14 cellular contexts compared by ENCODE assay signal in the genomic region with DNA sequence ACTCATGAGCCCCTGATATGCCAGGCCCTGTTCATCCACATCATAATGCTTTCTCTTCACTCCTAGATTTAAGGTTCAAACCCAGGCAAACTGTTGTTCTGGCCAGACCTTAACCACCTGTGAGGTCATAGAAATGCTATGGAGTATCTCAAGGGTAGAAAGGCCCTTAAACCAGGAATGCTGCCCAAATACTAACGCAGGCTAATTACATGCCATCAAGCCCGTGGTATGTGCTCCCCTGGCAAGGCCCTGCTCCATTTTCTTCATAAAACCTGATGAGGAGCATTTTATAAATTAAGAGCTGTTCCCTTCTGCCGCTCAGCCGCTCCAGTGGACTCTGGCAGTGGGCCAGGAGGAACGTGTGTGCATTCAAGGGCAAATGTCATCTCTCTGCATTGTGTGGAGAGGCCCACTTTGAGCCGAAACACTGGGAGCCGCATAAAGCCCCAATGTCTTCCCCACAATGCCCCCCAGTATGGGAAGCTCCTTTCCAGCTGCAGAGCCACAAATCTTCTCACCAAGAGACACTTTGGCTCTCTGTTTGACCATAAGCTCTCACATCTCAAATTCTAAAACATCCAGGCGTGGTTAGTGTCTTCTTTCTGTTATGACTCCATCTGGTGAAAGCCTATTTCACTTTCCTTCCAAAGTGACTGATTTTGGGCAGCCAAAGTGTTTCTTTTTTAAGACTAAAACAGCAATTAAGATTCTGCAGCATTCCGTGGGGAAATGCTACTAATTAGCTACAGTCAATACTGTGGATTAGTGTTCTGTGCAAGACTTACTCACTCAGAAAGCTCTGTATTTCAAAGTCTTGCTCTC.
A peak's percentile ranks its signal among the peaks of the same experiment; 100 is the strongest.
DNase-seq lines count a peak whose midpoint lies in the region; ATAC-seq, FAIRE-seq and TF ChIP-seq lines count a peak whose summit lies in the region.
"Had no signal": no experiment of that assay in that cellular context is flagged by ENCODE, and none has a peak within 500 bp of the region (broad histone marks: within the 10 kb centered on the region; RNA-seq: fewer than 3 reads in every experiment).

No MANE protein-coding gene starts in this region.

- no peaks in the 10 kb centered on the region for H4K20me1 ChIP-seq in H1 (replicated peaks in 1 of 2; ENCODE audit: control insufficient read depth in 1 of 2, insufficient read depth in 2 of 2, low read length in 2 of 2)

- H3K9ac ChIP-seq in H1 (replicated peaks in 1 of 4; ENCODE audit: extremely low read depth in 1 of 4, low read depth in 3 of 4, low read length in 3 of 4) = no peak overlapping the region

- POLR2A ChIA-PET in H1 (lab: Charles Lee; ENCODE audit: partially characterized antibody) = interaction anchor here (1.0 kb wide), 1 partner anchor 11 kb away, joined by 3 read pairs; no protein-coding TSS in a partner anchor

- peak; percentile 3 for DNase-seq in NCI-H748 (lab: John Stamatoyannopoulos, UW; ENCODE audit: unreplicated experiment)
- no peak for DNase-seq in NCI-H748 treated with DMSO at 0.1 percent for 48 hours (lab: John Stamatoyannopoulos, UW)
- no peak for DNase-seq in H1 (ENCODE audit: low read depth in 1 of 2, low spot score in 2 of 2)
- peak; percentile 52 for DNase-seq in lower lobe of right lung
- peak; percentile 41 to 51 for DNase-seq in thyroid gland
- DNase-seq in foreskin fibroblast = no peak
- no peak for DNase-seq in NCI-H1930 (lab: John Stamatoyannopoulos, UW)
- DNase-seq: activated CD8-positive, alpha-beta memory T cell treated with anti-CD3 and anti-CD28 coated beads, Interleukin-2, amount 10 ng/mL, durations not matched to agents 7 days and 5 days; activated naive CD8-positive, alpha-beta T cell treated with anti-CD3 and anti-CD28 coated beads, Interleukin-2, amount 10 ng/mL, durations not matched to agents 7 days and 5 days; DND-41; effector CD8-positive, alpha-beta T cell; naive thymus-derived CD4-positive, alpha-beta T cell had no signal

- H4K8ac ChIP-seq in H1 (ENCODE audit: extremely low read depth, insufficient read depth, low read length) = no peak overlapping the region

- no peak overlapping the region for H2BK12ac ChIP-seq in H1 (ENCODE audit: low read depth, low read length)

- no peak for FAIRE-seq in H1 (lab: Jason Lieb, UNC)

- no peak overlapping the region for H4K91ac ChIP-seq in H1 (replicated peaks; ENCODE audit: insufficient read length, low read length)

- H3K4me3 ChIP-seq in H1 (ENCODE audit: extremely low read depth in 1 of 4, insufficient read depth in 2 of 4, low read depth in 3 of 4, low read length in 4 of 4) (no peak overlapping the region), lower lobe of right lung (no peak overlapping the region), thyroid gland (replicated peaks in 1 of 3) (no peak overlapping the region), foreskin fibroblast (ENCODE audit: low read depth in 1 of 2, low read length in 2 of 2) (no peak overlapping the region)

- no peak overlapping the region for H3K56ac ChIP-seq in H1 (replicated peaks; ENCODE audit: insufficient read length, low read depth, low read length)

- ATAC-seq in lower lobe of right lung (peak; percentile 67 to 84), HG02798 (IDR thresholded peaks at IDR 0.05; ENCODE audit: poor library complexity, unreplicated experiment) (no peak)
- ATAC-seq: activated CD8-positive, alpha-beta memory T cell treated with anti-CD3 and anti-CD28 coated beads, Interleukin-2, amount 10 ng/mL, durations not matched to agents 7 days and 5 days; naive thymus-derived CD4-positive, alpha-beta T cell; stimulated activated effector memory CD8-positive, alpha-beta T cell treated with anti-CD3 and anti-CD28 coated beads, Interleukin-12 subunit alpha, Interleukin-12 subunit beta, amount 100 ng/mL, for 72 hours had no signal

- H3K36me3 ChIP-seq in H1 (ENCODE audit: control insufficient read depth in 2 of 4, insufficient read depth in 4 of 4, low read length in 3 of 4) (no peaks in the 10 kb centered on the region), lower lobe of right lung (no peaks in the 10 kb centered on the region), thyroid gland (no peaks in the 10 kb centered on the region)

- WGBS in H1 (ENCODE audit: extremely low coverage in 1 of 2, insufficient coverage in 1 of 2, insufficient read length in 1 of 2, insufficient replicate concordance in 2 of 2, low coverage in 1 of 2, low lambda C conversion rate in 2 of 2, missing lambda C conversion rate in 1 of 2), 2 experiments = 91% methylated on average over 9 of the region's 9 CpGs; no CpG with 5 or more reads in 1 of the 2 experiments
- 43 to 45% methylated on average over 9 of the region's 9 CpGs for WGBS in thyroid gland, 2 donors

- peaks cover 2 to 4% of the 10 kb centered on the region in 2 experiments; a peak in 1 of 4 replicates for H3K9me3 ChIP-seq in H1 (ENCODE audit: insufficient read depth in 2 of 2, low read depth in 1 of 2, low read length in 1 of 2)
- H3K9me3 ChIP-seq in lower lobe of right lung = no peaks in the 10 kb centered on the region
- H3K9me3 ChIP-seq in thyroid gland = no peaks in the 10 kb centered on the region

- H3K27me3 ChIP-seq in H1 (replicated peaks in 1 of 4; ENCODE audit: control insufficient read depth in 3 of 4, extremely low read depth in 1 of 4, insufficient read depth in 3 of 4, low read length in 3 of 4) (no peaks in the 10 kb centered on the region), lower lobe of right lung (ENCODE audit: low read depth) (no peaks in the 10 kb centered on the region), thyroid gland (no peaks in the 10 kb centered on the region)

- H3K4me1 ChIP-seq in H1 (replicated peaks in 1 of 4; ENCODE audit: control insufficient read depth in 3 of 4, insufficient read depth in 4 of 4, low read length in 3 of 4) (peaks cover 0 to 4% (median 2%) of the 10 kb centered on the region in 4 experiments; a peak in 1 of 7 replicates), lower lobe of right lung (peaks cover 31% of the 10 kb centered on the region), thyroid gland (peaks cover 17 to 20% of the 10 kb centered on the region in 2 donors)

- no peak overlapping the region for H2AK5ac ChIP-seq in H1 (ENCODE audit: low read depth, low read length)

- H3K79me2 ChIP-seq in H1 (ENCODE audit: control insufficient read depth in 1 of 2, insufficient read depth in 2 of 2, low read length in 2 of 2) = no peaks in the 10 kb centered on the region

- intact Hi-C loops in lower lobe of right lung (cut with DNase I) (no loop called here), thyroid gland (cut with DNase I) (no loop called here)

- no peaks in the 10 kb centered on the region for H3K23me2 ChIP-seq in H1 (ENCODE audit: low read depth, low read length)

- no peaks in the 10 kb centered on the region for H3K79me1 ChIP-seq in H1 (ENCODE audit: low read depth, low read length)

- H3K4ac ChIP-seq in H1 (replicated peaks; ENCODE audit: insufficient read length, low read depth, low read length) = no peak overlapping the region

- no peak for TF ChIP-seq EP300 in H1 (IDR thresholded peaks at IDR 0.05; ENCODE audit: borderline replicate concordance in 1 of 2, low read depth in 2 of 2, low read length in 2 of 2)

- TF ChIP-seq CTCF in H1 (IDR thresholded peaks at IDR 0.05; ENCODE audit: control extremely low read depth in 1 of 3, insufficient read depth in 1 of 3, low read depth in 1 of 3, low read length in 3 of 3) (no peak), lower lobe of right lung (IDR thresholded peaks at IDR 0.05) (no peak), thyroid gland (IDR thresholded peaks at IDR 0.05) (no peak), foreskin fibroblast (IDR thresholded peaks at IDR 0.05; ENCODE audit: low read depth, low read length) (no peak)

- 0 out of 2 replicates have a peak overlapping the region, but pooled peaks have one; percentile 20 for H3K18ac ChIP-seq in H1 (ENCODE audit: extremely low read depth, low read length)

- no peak overlapping the region for H2BK5ac ChIP-seq in H1 (ENCODE audit: low read depth, low read length)

- H3K4me2 ChIP-seq in H1 (ENCODE audit: insufficient read depth in 1 of 2, low read depth in 2 of 2, low read length in 2 of 2) = no peak overlapping the region

- no peak overlapping the region for H2BK20ac ChIP-seq in H1 (ENCODE audit: low read length)

- H3K27ac ChIP-seq in H1 (ENCODE audit: low read depth, low read length) = no peak overlapping the region
- peak overlapping the region; percentile 43 for H3K27ac ChIP-seq in lower lobe of right lung
- H3K27ac ChIP-seq in thyroid gland = peak overlapping the region in 1 of 3 donors; percentile 6

- no peak overlapping the region for H2BK15ac ChIP-seq in H1 (ENCODE audit: low read length)

- H3K14ac ChIP-seq in H1 (ENCODE audit: insufficient read length) = no peak overlapping the region

- H3K23ac ChIP-seq in H1 (ENCODE audit: insufficient read length) = no peak overlapping the region

- no peak overlapping the region for H4K5ac ChIP-seq in H1 (ENCODE audit: insufficient read length, low read depth, low read length)

- CTCF ChIA-PET in H1 (lab: Charles Lee; ENCODE audit: partially characterized antibody) = interaction anchor here (1.0 to 3.6 kb wide), 4 partner anchors 8 to 144 kb away, joined by 3 to 19 read pairs (median 6); no protein-coding TSS in a partner anchor

- no peak overlapping the region for H2BK120ac ChIP-seq in H1 (replicated peaks; ENCODE audit: low read depth, low read length)

- H2AFZ ChIP-seq in H1 (ENCODE audit: low read length) = no peak overlapping the region

- TF ChIP-seq RAD21 in H1 (IDR thresholded peaks at IDR 0.05 in 1 of 2, conservative IDR thresholded peaks at IDR 0.05 in 1 of 2; ENCODE audit: low read depth in 2 of 2, low read length in 2 of 2) = no peak

- TF ChIP-seq POLR2A in H1 (IDR thresholded peaks at IDR 0.05; ENCODE audit: control extremely low read depth in 1 of 2, low read depth in 2 of 2, low read length in 2 of 2) = no peak
- no peak for TF ChIP-seq POLR2A in thyroid gland (IDR thresholded peaks at IDR 0.05)

TF ChIP-seq in H1, 55 proteins besides CTCF, POLR2A, EP300 and RAD21 (continues in another document):
- no peak for TF ChIP-seq SP2 (IDR thresholded peaks at IDR 0.05; ENCODE audit: low read length)
- no peak for TF ChIP-seq POLR2AphosphoS5 (IDR thresholded peaks at IDR 0.05; ENCODE audit: low read depth, low read length)
- no peak for TF ChIP-seq GTF2F1 (IDR thresholded peaks at IDR 0.05; ENCODE audit: borderline replicate concordance, low read depth, low read length)
- TF ChIP-seq, protein P1, sequence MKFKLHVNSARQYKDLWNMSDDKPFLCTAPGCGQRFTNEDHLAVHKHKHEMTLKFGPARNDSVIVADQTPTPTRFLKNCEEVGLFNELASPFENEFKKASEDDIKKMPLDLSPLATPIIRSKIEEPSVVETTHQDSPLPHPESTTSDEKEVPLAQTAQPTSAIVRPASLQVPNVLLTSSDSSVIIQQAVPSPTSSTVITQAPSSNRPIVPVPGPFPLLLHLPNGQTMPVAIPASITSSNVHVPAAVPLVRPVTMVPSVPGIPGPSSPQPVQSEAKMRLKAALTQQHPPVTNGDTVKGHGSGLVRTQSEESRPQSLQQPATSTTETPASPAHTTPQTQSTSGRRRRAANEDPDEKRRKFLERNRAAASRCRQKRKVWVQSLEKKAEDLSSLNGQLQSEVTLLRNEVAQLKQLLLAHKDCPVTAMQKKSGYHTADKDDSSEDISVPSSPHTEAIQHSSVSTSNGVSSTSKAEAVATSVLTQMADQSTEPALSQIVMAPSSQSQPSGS (IDR thresholded peaks at IDR 0.05; ENCODE audit: low read length) = no peak
- TF ChIP-seq GABPA (IDR thresholded peaks at IDR 0.05; ENCODE audit: borderline replicate concordance, insufficient read depth, low read length) = no peak
- TF ChIP-seq NRF1 (IDR thresholded peaks at IDR 0.05; ENCODE audit: low read depth, low read length) = no peak

Comparison
In these comparisons a context has a peak if more than half of its experiments do, and no peak if none do; other contexts are left out.
1. DNase-seq: peak in NCI-H748 (single experiment), lower lobe of right lung (single experiment) and thyroid gland (2 of 2); none in NCI-H748 treated with DMSO at 0.1 percent for 48 hours (single experiment), H1 (0 of 2), foreskin fibroblast (0 of 2) and NCI-H1930 (0 of 2).